ENCODE assay signal across 8 cellular contexts in the genomic region with DNA sequence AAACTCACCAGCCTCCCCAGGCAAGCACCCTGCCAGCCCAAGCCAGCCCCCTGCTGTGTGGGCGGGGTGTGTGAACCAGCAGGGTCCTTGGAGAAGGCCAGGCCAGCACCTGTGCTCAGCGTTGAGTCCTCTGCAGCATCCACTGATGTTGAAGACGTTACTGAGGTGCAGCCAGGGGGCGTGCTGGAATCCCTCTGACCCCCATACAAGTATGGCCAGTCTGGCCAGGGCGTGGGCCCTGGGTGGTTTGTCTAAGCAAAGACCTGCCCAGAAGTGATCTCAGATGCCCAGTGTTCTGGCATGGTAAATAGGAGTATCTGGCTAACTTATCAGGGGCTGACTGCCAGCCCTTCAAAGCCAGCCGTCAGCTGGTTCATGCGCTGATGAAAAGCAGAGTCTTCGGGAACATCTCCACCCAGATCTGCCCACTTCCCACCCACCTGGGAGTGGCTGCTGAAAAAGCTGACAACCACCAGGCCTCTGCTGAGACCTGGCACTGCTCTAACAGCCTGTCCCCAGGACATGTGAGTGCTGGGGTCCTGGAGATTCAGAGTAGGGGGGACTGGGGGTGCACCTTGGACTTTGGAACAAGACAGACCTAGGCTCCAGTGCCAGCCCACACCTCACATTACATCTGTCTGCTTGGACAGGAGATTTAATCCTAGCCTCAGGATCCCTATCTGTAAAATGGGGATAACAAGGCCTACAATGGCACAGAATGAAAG.
DNase-seq lines count a peak whose midpoint lies in the region; ATAC-seq and TF ChIP-seq lines count a peak whose summit lies in the region.

No MANE protein-coding gene starts in this region.

- peaks cover 99% of the 10 kb centered on the region for H3K4me1 Mint-ChIP-seq in stimulated activated naive CD8-positive, alpha-beta T cell treated with anti-CD3 and anti-CD28 coated beads, Interleukin-15, amount 100 ng/mL, for 72 hours

- DNase-seq in amniotic epithelial cell (ENCODE audit: low read depth), result peak; percentile 83
- peak; percentile 33 for DNase-seq in iPS-NIHi11 (ENCODE audit: low spot score)
- DNase-seq in stimulated activated naive CD8-positive, alpha-beta T cell treated with anti-CD3 and anti-CD28 coated beads, Interleukin-15, amount 100 ng/mL, for 72 hours, result peak; percentile 43 to 46
- no peak for DNase-seq in GM10266 (ENCODE audit: extremely low spot score)
- no peak for DNase-seq in RPMI8226
- DNase-seq in NCI-H748 (lab: John Stamatoyannopoulos, UW; ENCODE audit: unreplicated experiment), result no peak

- no peak for TF ChIP-seq EP300 in Ishikawa (IDR thresholded peaks at IDR 0.05; ENCODE audit: borderline replicate concordance)

- no peaks in the 10 kb centered on the region for H3K9me3 Mint-ChIP-seq in stimulated activated naive CD8-positive, alpha-beta T cell treated with anti-CD3 and anti-CD28 coated beads, Interleukin-15, amount 100 ng/mL, for 72 hours

- ATAC-seq in stimulated activated naive CD8-positive, alpha-beta T cell treated with anti-CD3 and anti-CD28 coated beads, Interleukin-15, amount 100 ng/mL, for 72 hours, result peak; percentile 61
- ATAC-seq in GM19452 (IDR thresholded peaks at IDR 0.05; ENCODE audit: unreplicated experiment), result no peak

- peak overlapping the region; percentile 71 to 99 for H3K27ac Mint-ChIP-seq in stimulated activated naive CD8-positive, alpha-beta T cell treated with anti-CD3 and anti-CD28 coated beads, Interleukin-15, amount 100 ng/mL, for 72 hours

- peak; percentile 8; the same call in 1 of the 2 replicates for TF ChIP-seq RAD21 in Ishikawa (IDR thresholded peaks at IDR 0.05; ENCODE audit: low read depth)

- peak overlapping the region; percentile 65 to 83 for H3K4me3 Mint-ChIP-seq in stimulated activated naive CD8-positive, alpha-beta T cell treated with anti-CD3 and anti-CD28 coated beads, Interleukin-15, amount 100 ng/mL, for 72 hours

- no peak for TF ChIP-seq CTCF in GM10266 (IDR thresholded peaks at IDR 0.05; ENCODE audit: control insufficient read depth, insufficient read depth, low read depth, missing control alignments)

- H3K27me3 Mint-ChIP-seq in stimulated activated naive CD8-positive, alpha-beta T cell treated with anti-CD3 and anti-CD28 coated beads, Interleukin-15, amount 100 ng/mL, for 72 hours, result no peaks in the 10 kb centered on the region

TF ChIP-seq in Ishikawa, 13 proteins besides CTCF, POLR2A, EP300 and RAD21:
- TF ChIP-seq CEBPB (IDR thresholded peaks at IDR 0.05), result no peak
- TF ChIP-seq, protein P1, sequence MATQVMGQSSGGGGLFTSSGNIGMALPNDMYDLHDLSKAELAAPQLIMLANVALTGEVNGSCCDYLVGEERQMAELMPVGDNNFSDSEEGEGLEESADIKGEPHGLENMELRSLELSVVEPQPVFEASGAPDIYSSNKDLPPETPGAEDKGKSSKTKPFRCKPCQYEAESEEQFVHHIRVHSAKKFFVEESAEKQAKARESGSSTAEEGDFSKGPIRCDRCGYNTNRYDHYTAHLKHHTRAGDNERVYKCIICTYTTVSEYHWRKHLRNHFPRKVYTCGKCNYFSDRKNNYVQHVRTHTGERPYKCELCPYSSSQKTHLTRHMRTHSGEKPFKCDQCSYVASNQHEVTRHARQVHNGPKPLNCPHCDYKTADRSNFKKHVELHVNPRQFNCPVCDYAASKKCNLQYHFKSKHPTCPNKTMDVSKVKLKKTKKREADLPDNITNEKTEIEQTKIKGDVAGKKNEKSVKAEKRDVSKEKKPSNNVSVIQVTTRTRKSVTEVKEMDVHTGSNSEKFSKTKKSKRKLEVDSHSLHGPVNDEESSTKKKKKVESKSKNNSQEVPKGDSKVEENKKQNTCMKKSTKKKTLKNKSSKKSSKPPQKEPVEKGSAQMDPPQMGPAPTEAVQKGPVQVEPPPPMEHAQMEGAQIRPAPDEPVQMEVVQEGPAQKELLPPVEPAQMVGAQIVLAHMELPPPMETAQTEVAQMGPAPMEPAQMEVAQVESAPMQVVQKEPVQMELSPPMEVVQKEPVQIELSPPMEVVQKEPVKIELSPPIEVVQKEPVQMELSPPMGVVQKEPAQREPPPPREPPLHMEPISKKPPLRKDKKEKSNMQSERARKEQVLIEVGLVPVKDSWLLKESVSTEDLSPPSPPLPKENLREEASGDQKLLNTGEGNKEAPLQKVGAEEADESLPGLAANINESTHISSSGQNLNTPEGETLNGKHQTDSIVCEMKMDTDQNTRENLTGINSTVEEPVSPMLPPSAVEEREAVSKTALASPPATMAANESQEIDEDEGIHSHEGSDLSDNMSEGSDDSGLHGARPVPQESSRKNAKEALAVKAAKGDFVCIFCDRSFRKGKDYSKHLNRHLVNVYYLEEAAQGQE (IDR thresholded peaks at IDR 0.05; ENCODE audit: low read depth), result no peak
- no peak for TF ChIP-seq TAF1 (IDR thresholded peaks at IDR 0.05; ENCODE audit: low read depth)
- TF ChIP-seq NFIC (IDR thresholded peaks at IDR 0.05), result peak; percentile 47
- TF ChIP-seq FOXM1 (IDR thresholded peaks at IDR 0.05; ENCODE audit: borderline replicate concordance, low read depth), result no peak
- no peak for TF ChIP-seq CREB1 (IDR thresholded peaks at IDR 0.05; ENCODE audit: low read depth)
- TF ChIP-seq ZBTB7A (IDR thresholded peaks at IDR 0.05; ENCODE audit: low read depth), result no peak
- TF ChIP-seq, protein P2, sequence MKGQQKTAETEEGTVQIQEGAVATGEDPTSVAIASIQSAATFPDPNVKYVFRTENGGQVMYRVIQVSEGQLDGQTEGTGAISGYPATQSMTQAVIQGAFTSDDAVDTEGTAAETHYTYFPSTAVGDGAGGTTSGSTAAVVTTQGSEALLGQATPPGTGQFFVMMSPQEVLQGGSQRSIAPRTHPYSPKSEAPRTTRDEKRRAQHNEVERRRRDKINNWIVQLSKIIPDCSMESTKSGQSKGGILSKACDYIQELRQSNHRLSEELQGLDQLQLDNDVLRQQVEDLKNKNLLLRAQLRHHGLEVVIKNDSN (IDR thresholded peaks at IDR 0.05), result no peak
- TF ChIP-seq TCF12 (IDR thresholded peaks at IDR 0.05; ENCODE audit: low read depth), result peak; percentile 37; the same call in 1 of the 2 replicates
- TF ChIP-seq EGR1 (IDR thresholded peaks at IDR 0.05), result no peak
- TF ChIP-seq YY1 (IDR thresholded peaks at IDR 0.05; ENCODE audit: low read depth), result no peak
- peak; percentile 10; the same call in 1 of the 2 replicates for TF ChIP-seq TEAD4 (IDR thresholded peaks at IDR 0.05)
- TF ChIP-seq, protein P3, sequence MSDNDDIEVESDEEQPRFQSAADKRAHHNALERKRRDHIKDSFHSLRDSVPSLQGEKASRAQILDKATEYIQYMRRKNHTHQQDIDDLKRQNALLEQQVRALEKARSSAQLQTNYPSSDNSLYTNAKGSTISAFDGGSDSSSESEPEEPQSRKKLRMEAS (IDR thresholded peaks at IDR 0.05), result no peak

Comparison
In these comparisons a context has a peak if more than half of its experiments do, and no peak if none do; other contexts are left out.
1. DNase-seq: peak in amniotic epithelial cell (single experiment), iPS-NIHi11 (single experiment) and stimulated activated naive CD8-positive, alpha-beta T cell treated with anti-CD3 and anti-CD28 coated beads, Interleukin-15, amount 100 ng/mL, for 72 hours (2 of 2); none in GM10266 (single experiment), RPMI8226 (single experiment) and NCI-H748 (single experiment).